In the genomic region with DNA sequence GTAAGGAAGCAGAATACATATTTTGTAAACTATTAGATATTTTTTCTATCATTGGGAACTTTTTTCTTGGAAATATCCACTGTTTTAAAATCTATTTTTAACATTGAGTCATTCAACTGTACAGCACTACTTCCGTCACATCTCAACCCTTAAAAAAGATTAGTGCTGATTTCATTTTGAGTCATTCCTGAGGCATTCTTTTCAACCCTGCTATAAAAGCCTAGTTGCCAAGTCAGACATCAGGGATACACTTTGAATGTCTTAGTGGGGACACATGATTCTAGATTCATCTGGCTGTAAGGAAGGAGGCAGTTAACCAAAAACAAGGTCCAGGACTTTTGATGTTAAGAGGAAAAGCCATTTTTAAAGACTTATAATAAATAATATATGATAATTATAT, we compare ENCODE assay signal across 9 cellular contexts.
DNase-seq lines count a peak whose midpoint lies in the region; ATAC-seq, FAIRE-seq and TF ChIP-seq lines count a peak whose summit lies in the region.
"Had no signal": no experiment of that assay in that cellular context is flagged by ENCODE, and none has a peak within 500 bp of the region (broad histone marks: within the 10 kb centered on the region; RNA-seq: fewer than 3 reads in every experiment).

No MANE protein-coding gene starts in this region.

- no peaks in the 10 kb centered on the region for H3K9me3 ChIP-seq in small intestine (ENCODE audit: control insufficient read depth, low read depth)

- no peak overlapping the region for H3K4me3 ChIP-seq in small intestine (ENCODE audit: low read depth in 1 of 2, low read length in 2 of 2)

- H3K27ac ChIP-seq in substantia nigra (ENCODE audit: low read depth, low read length, poor library complexity, severe bottlenecking) (no peak overlapping the region), small intestine (ENCODE audit: low read depth in 1 of 2, low read length in 1 of 2) (no peak overlapping the region)

- H3K36me3 Mint-ChIP-seq in brain (peaks cover 12% of the 10 kb centered on the region), mesothelial cell of epicardium (no peaks in the 10 kb centered on the region)
- peaks cover 16% of the 10 kb centered on the region for H3K36me3 Mint-ChIP-seq in activated naive CD8-positive, alpha-beta T cell treated with anti-CD3 and anti-CD28 coated beads, Interleukin-2, amount 50 U/mL, for 24 hours (ENCODE audit: low read depth)

- no peak for TF ChIP-seq CTCF in brain (conservative IDR thresholded peaks at IDR 0.05)
- TF ChIP-seq CTCF in mesothelial cell of epicardium (IDR thresholded peaks at IDR 0.05; ENCODE audit: unreplicated experiment), result no peak

- no peaks in the 10 kb centered on the region for H3K27me3 ChIP-seq in small intestine (ENCODE audit: control insufficient read depth in 2 of 2, insufficient read depth in 2 of 2, low read length in 2 of 2)

- peak; percentile 71 for ATAC-seq in HG03280 (IDR thresholded peaks at IDR 0.05; ENCODE audit: unreplicated experiment)
- ATAC-seq in activated naive CD8-positive, alpha-beta T cell treated with anti-CD3 and anti-CD28 coated beads, Interleukin-2, amount 50 U/mL, for 24 hours, result no peak

- H3K27ac Mint-ChIP-seq in brain (peak overlapping the region; percentile 39 to 94 (median 71)), mesothelial cell of epicardium (peak overlapping the region; percentile 81)
- no peak overlapping the region for H3K27ac Mint-ChIP-seq in activated naive CD8-positive, alpha-beta T cell treated with anti-CD3 and anti-CD28 coated beads, Interleukin-2, amount 50 U/mL, for 24 hours

- DNase-seq in GM04504 (ENCODE audit: low read depth), result peak; percentile 84
- no peak for DNase-seq in mesothelial cell of epicardium (ENCODE audit: low spot score in 2 of 2, unreplicated experiment in 2 of 2)
- no peak for DNase-seq in SIG-M5 (lab: John Stamatoyannopoulos, UW)
- DNase-seq in substantia nigra (lab: John Stamatoyannopoulos, UW), result no peak
- DNase-seq in activated naive CD8-positive, alpha-beta T cell treated with anti-CD3 and anti-CD28 coated beads, Interleukin-2, amount 50 U/mL, for 24 hours, result no peak
- DNase-seq in small intestine, result no peak

- FAIRE-seq in small intestine (lab: Jason Lieb, UNC), result no peak
- FAIRE-seq: GM18507 had no signal

- H3K9me3 Mint-ChIP-seq in brain (no peaks in the 10 kb centered on the region), mesothelial cell of epicardium (no peaks in the 10 kb centered on the region)
- no peaks in the 10 kb centered on the region for H3K9me3 Mint-ChIP-seq in activated naive CD8-positive, alpha-beta T cell treated with anti-CD3 and anti-CD28 coated beads, Interleukin-2, amount 50 U/mL, for 24 hours

- H3K36me3 ChIP-seq in small intestine (ENCODE audit: control insufficient read depth in 2 of 2, insufficient read depth in 2 of 2, low read length in 2 of 2), result no peaks in the 10 kb centered on the region

- H3K4me1 ChIP-seq in small intestine (ENCODE audit: control insufficient read depth in 2 of 2, insufficient read depth in 1 of 2, low read depth in 1 of 2, low read length in 1 of 2), result no peaks in the 10 kb centered on the region

- H3K4me3 Mint-ChIP-seq in brain (peak overlapping the region in 2 of 5 experiments; percentile 11 to 42), mesothelial cell of epicardium (no peak overlapping the region)
- no peak overlapping the region for H3K4me3 Mint-ChIP-seq in activated naive CD8-positive, alpha-beta T cell treated with anti-CD3 and anti-CD28 coated beads, Interleukin-2, amount 50 U/mL, for 24 hours

- 69 to 80% (median 73%) methylated on average over 1 of the region's 1 CpG for WGBS in small intestine, 3 donors

- peaks cover 50% of the 10 kb centered on the region for H3K4me1 Mint-ChIP-seq in brain
- peaks cover 4% of the 10 kb centered on the region for H3K4me1 Mint-ChIP-seq in mesothelial cell of epicardium
- H3K4me1 Mint-ChIP-seq in activated naive CD8-positive, alpha-beta T cell treated with anti-CD3 and anti-CD28 coated beads, Interleukin-2, amount 50 U/mL, for 24 hours, result peaks cover 10% of the 10 kb centered on the region

- peaks cover 2% of the 10 kb centered on the region for H3K27me3 Mint-ChIP-seq in brain
- no peaks in the 10 kb centered on the region for H3K27me3 Mint-ChIP-seq in mesothelial cell of epicardium (ENCODE audit: low read depth)
- H3K27me3 Mint-ChIP-seq in activated naive CD8-positive, alpha-beta T cell treated with anti-CD3 and anti-CD28 coated beads, Interleukin-2, amount 50 U/mL, for 24 hours, result no peaks in the 10 kb centered on the region
